In genomic region chr18:48928787-48929186, GRCh38 we compare ENCODE assay signal across 8 cellular contexts. TPM values are rescaled to one million over a fixed set of nuclear protein-coding genes. Genes with fewer than 3 reads are reported as not detected.
DNase-seq lines count a peak whose midpoint lies in the region; ATAC-seq lines count a peak whose summit lies in the region.

No MANE protein-coding gene starts in this region.

- H3K27me3 ChIP-seq in mucosa of rectum (ENCODE audit: control insufficient read depth in 2 of 2, insufficient read depth in 2 of 2, low read length in 2 of 2) (no peaks in the 10 kb centered on the region), subcutaneous abdominal adipose tissue (ENCODE audit: control insufficient read depth in 5 of 5, insufficient read depth in 4 of 5, low read length in 5 of 5) (no peaks in the 10 kb centered on the region)

- peak overlapping the region; percentile 44 to 58 for H3K4me3 ChIP-seq in mucosa of rectum (ENCODE audit: low read length in 2 of 2)
- H3K4me3 ChIP-seq in subcutaneous abdominal adipose tissue (ENCODE audit: low read depth in 1 of 5, low read length in 5 of 5), result peak overlapping the region in 3 of 5 donors; percentile 6 to 14 (median 13)

- H3K9me3 Mint-ChIP-seq in dendritic cell treated with granulocyte-macrophage colony-stimulating factor and Interleukin-4, amounts not matched to agents 40 ng/mL and 50 ng/mL, for 4 days, result no peaks in the 10 kb centered on the region

- H3K36me3 Mint-ChIP-seq in dendritic cell treated with granulocyte-macrophage colony-stimulating factor and Interleukin-4, amounts not matched to agents 40 ng/mL and 50 ng/mL, for 4 days (ENCODE audit: low read depth), result peaks cover 62% of the 10 kb centered on the region

- H3K9me3 ChIP-seq in mucosa of rectum (ENCODE audit: control insufficient read depth in 2 of 2, low read length in 2 of 2) (no peaks in the 10 kb centered on the region), subcutaneous abdominal adipose tissue (ENCODE audit: control insufficient read depth in 5 of 5, low read length in 5 of 5) (no peaks in the 10 kb centered on the region)

- peak overlapping the region; percentile 82 to 92 for H3K27ac ChIP-seq in mucosa of rectum (ENCODE audit: low read depth in 2 of 2, low read length in 2 of 2)
- H3K27ac ChIP-seq in subcutaneous abdominal adipose tissue (ENCODE audit: low read depth, low read length), result peak overlapping the region; percentile 71

- peaks cover 91 to 96% of the 10 kb centered on the region in 2 donors for H3K4me1 ChIP-seq in mucosa of rectum (ENCODE audit: control insufficient read depth in 2 of 2, insufficient read depth in 2 of 2, low read length in 2 of 2)
- H3K4me1 ChIP-seq in subcutaneous abdominal adipose tissue (ENCODE audit: control insufficient read depth in 5 of 5, insufficient read depth in 5 of 5, low read length in 5 of 5), result peaks cover 21 to 98% (median 94%) of the 10 kb centered on the region in 5 donors

- ATAC-seq in GM18498 (IDR thresholded peaks at IDR 0.05; ENCODE audit: unreplicated experiment) (peak; percentile 90), HG02759 (IDR thresholded peaks at IDR 0.05; ENCODE audit: unreplicated experiment) (peak; percentile 86)

- peak overlapping the region; percentile 58 to 62 for H3K9ac ChIP-seq in mucosa of rectum (ENCODE audit: low read depth in 1 of 2, low read length in 2 of 2)
- peak overlapping the region in 4 of 5 donors; percentile 16 to 58 (median 38) for H3K9ac ChIP-seq in subcutaneous abdominal adipose tissue (ENCODE audit: low read length in 5 of 5)

- intact Hi-C loops in dendritic cell treated with granulocyte-macrophage colony-stimulating factor and Interleukin-4, amounts not matched to agents 40 ng/mL and 50 ng/mL, for 4 days (cut with micrococcal nuclease), result loop anchor here (10.0 kb wide), 1 partner anchor 144 kb away; no protein-coding TSS in a partner anchor

- no peaks in the 10 kb centered on the region for H3K27me3 Mint-ChIP-seq in dendritic cell treated with granulocyte-macrophage colony-stimulating factor and Interleukin-4, amounts not matched to agents 40 ng/mL and 50 ng/mL, for 4 days

- H3K36me3 ChIP-seq in mucosa of rectum (ENCODE audit: control insufficient read depth in 2 of 2, insufficient read depth in 2 of 2, low read length in 2 of 2) (peaks cover 0 to 2% of the 10 kb centered on the region in 2 donors), subcutaneous abdominal adipose tissue (ENCODE audit: control insufficient read depth in 5 of 5, insufficient read depth in 5 of 5, low read length in 5 of 5) (peaks cover 0 to 3% (median 0%) of the 10 kb centered on the region in 5 donors)

- peak overlapping the region; percentile 77 for H3K27ac Mint-ChIP-seq in dendritic cell treated with granulocyte-macrophage colony-stimulating factor and Interleukin-4, amounts not matched to agents 40 ng/mL and 50 ng/mL, for 4 days

- H3K4me3 Mint-ChIP-seq in dendritic cell treated with granulocyte-macrophage colony-stimulating factor and Interleukin-4, amounts not matched to agents 40 ng/mL and 50 ng/mL, for 4 days, result peak overlapping the region; percentile 71

- H3K4me1 Mint-ChIP-seq in dendritic cell treated with granulocyte-macrophage colony-stimulating factor and Interleukin-4, amounts not matched to agents 40 ng/mL and 50 ng/mL, for 4 days (ENCODE audit: low read depth), result peaks cover 100% of the 10 kb centered on the region

- DNase-seq in NCI-H2029 treated with DMSO at 0.1 percent for 48 hours (lab: John Stamatoyannopoulos, UW) (peak; percentile 65), A172 (ENCODE audit: low spot score) (no peak)
- peak; percentile 75 for DNase-seq in activated CD4-positive, alpha-beta T cell treated with anti-CD3 and anti-CD28 coated beads for 48 hours

RNA-seq across cellular contexts. Expression of gene SMAD7, which starts 22.0 kb away (rescaled TPM):
- 6.2 and 8.5 TPM in 2 replicates for total RNA-seq in A172 (2014; rRNA removed; shearing (Covaris generic))
